In genomic region chr3:116770815-116771450, GRCh38 we compare ENCODE assay signal across 8 cellular contexts.
A peak's percentile ranks its signal among the peaks of the same experiment; 100 is the strongest.
DNase-seq lines count a peak whose midpoint lies in the region; ATAC-seq and TF ChIP-seq lines count a peak whose summit lies in the region.

No MANE protein-coding gene starts in this region.

- H3K27me3 ChIP-seq in WERI-Rb-1 (ENCODE audit: insufficient read depth, low read depth, severe bottlenecking) (peaks cover 9% of the 10 kb centered on the region), neural cell (ENCODE audit: insufficient read depth, low read depth, low read length) (no peaks in the 10 kb centered on the region)

- H3K4me2 ChIP-seq in neural cell (ENCODE audit: low read length): no peak overlapping the region

- H3K9me3 Mint-ChIP-seq in natural killer cell treated with Interleukin-12 subunit alpha and Interleukin-12 subunit beta and Interleukin-15 and Interleukin-18, amount 100 ng/mL, for 72 hours: peaks cover 5% of the 10 kb centered on the region

- TF ChIP-seq EP300 in neural cell (conservative IDR thresholded peaks at IDR 0.05; ENCODE audit: poor library complexity, severe bottlenecking): no peak

- DNase-seq in DMS53 (lab: John Stamatoyannopoulos, UW): peak; percentile 85
- DNase-seq in NCI-H2227 (lab: John Stamatoyannopoulos, UW; ENCODE audit: unreplicated experiment): peak; percentile 89
- peak; percentile 74 for DNase-seq in WERI-Rb-1
- DNase-seq in fibroblast of gingiva (ENCODE audit: low read depth): peak; percentile 67
- no peak for DNase-seq in natural killer cell treated with Interleukin-12 subunit alpha and Interleukin-12 subunit beta and Interleukin-15 and Interleukin-18, amount 100 ng/mL, for 72 hours (ENCODE audit: low spot score)

- peak; percentile 99 for TF ChIP-seq RAD21 in neural cell (conservative IDR thresholded peaks at IDR 0.05)

- H3K4me3 Mint-ChIP-seq in natural killer cell treated with Interleukin-12 subunit alpha and Interleukin-12 subunit beta and Interleukin-15 and Interleukin-18, amount 100 ng/mL, for 72 hours: no peak overlapping the region

- H3K79me2 ChIP-seq in neural cell (replicated peaks; ENCODE audit: insufficient read depth, low read length): no peaks in the 10 kb centered on the region

- H3K27ac Mint-ChIP-seq in natural killer cell treated with Interleukin-12 subunit alpha and Interleukin-12 subunit beta and Interleukin-15 and Interleukin-18, amount 100 ng/mL, for 72 hours: no peak overlapping the region

- no peaks in the 10 kb centered on the region for H3F3A ChIP-seq in neural cell (ENCODE audit: insufficient read depth, low read length, poor library complexity, severe bottlenecking)

- TF ChIP-seq CTCF in WERI-Rb-1 (IDR thresholded peaks at IDR 0.05; ENCODE audit: low read depth, low read length) (peak; percentile 86), neural cell (IDR thresholded peaks at IDR 0.05; ENCODE audit: poor library complexity, severe bottlenecking) (peak; percentile 100)

- H3K36me3 ChIP-seq in WERI-Rb-1 (no peaks in the 10 kb centered on the region), neural cell (ENCODE audit: insufficient read depth, low read length) (no peaks in the 10 kb centered on the region)

- no peaks in the 10 kb centered on the region for H3K36me3 Mint-ChIP-seq in natural killer cell treated with Interleukin-12 subunit alpha and Interleukin-12 subunit beta and Interleukin-15 and Interleukin-18, amount 100 ng/mL, for 72 hours

- no peak overlapping the region for H3K9ac ChIP-seq in neural cell (ENCODE audit: low read length)

- H4K20me1 ChIP-seq in neural cell (ENCODE audit: insufficient read depth): no peaks in the 10 kb centered on the region

- H2AFZ ChIP-seq in neural cell (ENCODE audit: low read depth, low read length): no peak overlapping the region

- ATAC-seq in GM19455 (IDR thresholded peaks at IDR 0.05; ENCODE audit: unreplicated experiment): peak; percentile 96
- ATAC-seq in HG03439 (IDR thresholded peaks at IDR 0.05; ENCODE audit: unreplicated experiment): peak; percentile 95
- no peak for ATAC-seq in natural killer cell treated with Interleukin-12 subunit alpha and Interleukin-12 subunit beta and Interleukin-15 and Interleukin-18, amount 100 ng/mL, for 72 hours

- no peak overlapping the region for H3K27ac ChIP-seq in WERI-Rb-1
- peak overlapping the region; percentile 54 for H3K27ac ChIP-seq in neural cell (ENCODE audit: low read length)

- H3K9me2 ChIP-seq in neural cell (ENCODE audit: insufficient read depth, low read length): no peaks in the 10 kb centered on the region

- no peak overlapping the region for H3K4me3 ChIP-seq in WERI-Rb-1 (ENCODE audit: low read depth, low read length)
- H3K4me3 ChIP-seq in neural cell (ENCODE audit: low read length): no peak overlapping the region

- H3K4me1 Mint-ChIP-seq in natural killer cell treated with Interleukin-12 subunit alpha and Interleukin-12 subunit beta and Interleukin-15 and Interleukin-18, amount 100 ng/mL, for 72 hours (ENCODE audit: low read depth in 2 of 2): no peaks in the 10 kb centered on the region

- peaks cover 0 to 2% of the 10 kb centered on the region in 2 donors for H3K27me3 Mint-ChIP-seq in natural killer cell treated with Interleukin-12 subunit alpha and Interleukin-12 subunit beta and Interleukin-15 and Interleukin-18, amount 100 ng/mL, for 72 hours

- no peaks in the 10 kb centered on the region for H3K9me3 ChIP-seq in WERI-Rb-1 (ENCODE audit: severe bottlenecking)
- no peaks in the 10 kb centered on the region for H3K9me3 ChIP-seq in neural cell (ENCODE audit: low read length)

TF ChIP-seq in neural cell, 6 proteins besides CTCF, POLR2A, EP300 and RAD21:
- peak; percentile 96 for TF ChIP-seq SMC3 (conservative IDR thresholded peaks at IDR 0.05; ENCODE audit: poor library complexity)
- TF ChIP-seq EZH2 (IDR thresholded peaks at IDR 0.05; ENCODE audit: borderline replicate concordance, insufficient read depth, low read length, poor library complexity, severe bottlenecking): no peak

Comparison
In these comparisons a context has a peak if more than half of its experiments do, and no peak if none do; other contexts are left out.
1. ATAC-seq: peak in GM19455 (single experiment) and HG03439 (single experiment); none in natural killer cell treated with Interleukin-12 subunit alpha and Interleukin-12 subunit beta and Interleukin-15 and Interleukin-18, amount 100 ng/mL, for 72 hours (0 of 2).